ENCODE assay signal across 8 cellular contexts in the genomic region with DNA sequence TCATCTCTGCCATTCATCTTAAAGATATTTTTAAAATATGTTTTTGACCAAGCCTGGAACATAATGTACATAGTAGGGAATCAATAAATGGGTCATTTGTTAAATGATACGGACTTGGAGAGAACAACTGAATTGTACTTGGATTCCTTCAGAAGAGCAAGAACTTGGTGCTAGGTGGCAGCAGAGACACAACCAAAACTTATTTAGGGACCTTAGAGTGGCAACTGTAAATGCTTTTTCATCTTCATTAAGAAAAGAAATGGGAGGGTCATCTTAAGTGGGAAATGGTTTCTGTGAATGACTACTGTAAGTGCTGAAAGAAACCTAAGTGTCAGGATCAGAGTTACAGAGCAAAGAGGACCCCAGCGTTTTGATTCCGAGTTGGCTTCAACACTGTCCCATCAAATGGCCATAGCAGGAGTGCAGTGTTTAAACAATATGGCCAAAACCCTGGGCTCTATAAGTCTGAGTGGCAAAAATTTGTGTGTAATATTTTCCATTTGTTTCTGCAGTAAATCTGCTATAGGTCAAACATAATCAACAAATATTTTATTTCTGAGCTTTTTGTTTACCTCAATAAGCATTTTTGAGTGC.
A peak's percentile ranks its signal among the peaks of the same experiment; 100 is the strongest.
DNase-seq lines count a peak whose midpoint lies in the region; ATAC-seq and TF ChIP-seq lines count a peak whose summit lies in the region.

No MANE protein-coding gene starts in this region.

- intact Hi-C loops in body of pancreas (cut with DNase I) (loop anchor here (10.0 kb wide), 1 partner anchor 204 kb away; no protein-coding TSS in a partner anchor), upper lobe of right lung (cut with DNase I) (loop anchor here (10.0 kb wide), 2 partner anchors 124 to 194 kb away; no protein-coding TSS in a partner anchor)

- no peaks in the 10 kb centered on the region for H3K9me3 ChIP-seq in body of pancreas
- no peaks in the 10 kb centered on the region for H3K9me3 ChIP-seq in upper lobe of right lung

- TF ChIP-seq CTCF in LNCAP (IDR thresholded peaks at IDR 0.05) = peak; percentile 55
- peak; percentile 23 to 65 (median 51) for TF ChIP-seq CTCF in body of pancreas (IDR thresholded peaks at IDR 0.05)
- peak; percentile 58 for TF ChIP-seq CTCF in kidney epithelial cell (IDR thresholded peaks at IDR 0.05; ENCODE audit: insufficient read depth, low read length, poor library complexity, severe bottlenecking)
- TF ChIP-seq CTCF in upper lobe of right lung (IDR thresholded peaks at IDR 0.05) = peak; percentile 60

- ATAC-seq in body of pancreas (no peak), upper lobe of right lung (peak; percentile 73), HG02588 (IDR thresholded peaks at IDR 0.05; ENCODE audit: unreplicated experiment) (no peak)

- H3K4me1 ChIP-seq in body of pancreas (peaks cover 5% of the 10 kb centered on the region), upper lobe of right lung (peaks cover 8% of the 10 kb centered on the region)

- in situ Hi-C loops in Caki2 (cut with HindIII; ENCODE audit: low pct_unique_long_range_greater_than_20kb, low sequenced_read_pairs) = no loop called here

- H3K4me3 ChIP-seq in body of pancreas (no peak overlapping the region), kidney epithelial cell (ENCODE audit: low read depth, low read length) (no peak overlapping the region), upper lobe of right lung (no peak overlapping the region)

- DNase-seq in Caki2 (ENCODE audit: low read depth) = peak; percentile 63
- DNase-seq in body of pancreas = peak; percentile 18 to 58 (median 28)
- no peak for DNase-seq in kidney epithelial cell (ENCODE audit: low read depth)
- no peak for DNase-seq in upper lobe of right lung
- no peak for DNase-seq in occipital lobe (lab: John Stamatoyannopoulos, UW)
- DNase-seq in NCI-H1694 (lab: John Stamatoyannopoulos, UW) = no peak

- H3K27ac ChIP-seq in body of pancreas (no peak overlapping the region), upper lobe of right lung (no peak overlapping the region)

- H3K27me3 ChIP-seq in body of pancreas (no peaks in the 10 kb centered on the region), kidney epithelial cell (ENCODE audit: control insufficient read depth, insufficient read depth, low read length) (no peaks in the 10 kb centered on the region), upper lobe of right lung (no peaks in the 10 kb centered on the region)

- no peak for TF ChIP-seq POLR2A in body of pancreas (IDR thresholded peaks at IDR 0.05)

- WGBS in body of pancreas, 2 donors = 44 to 54% methylated on average over 3 of the region's 3 CpGs

- H3K36me3 ChIP-seq in body of pancreas (replicated peaks in 1 of 2; ENCODE audit: insufficient read depth in 1 of 2, low read depth in 2 of 2) (no peaks in the 10 kb centered on the region), kidney epithelial cell (ENCODE audit: control insufficient read depth, insufficient read depth, low read length) (no peaks in the 10 kb centered on the region), upper lobe of right lung (no peaks in the 10 kb centered on the region)

Comparison
In these comparisons a context has a peak if more than half of its experiments do, and no peak if none do; other contexts are left out.
1. DNase-seq: peak in Caki2 (single experiment) and body of pancreas (4 of 4); none in kidney epithelial cell (single experiment), upper lobe of right lung (single experiment), occipital lobe (single experiment) and NCI-H1694 (single experiment).
2. Peak in every context shown above with its lines, with median percentiles within 50 percentile points of each other: CTCF ChIP-seq.